Comparison of ENCODE assay signal across 19 cellular contexts in the genomic region with DNA sequence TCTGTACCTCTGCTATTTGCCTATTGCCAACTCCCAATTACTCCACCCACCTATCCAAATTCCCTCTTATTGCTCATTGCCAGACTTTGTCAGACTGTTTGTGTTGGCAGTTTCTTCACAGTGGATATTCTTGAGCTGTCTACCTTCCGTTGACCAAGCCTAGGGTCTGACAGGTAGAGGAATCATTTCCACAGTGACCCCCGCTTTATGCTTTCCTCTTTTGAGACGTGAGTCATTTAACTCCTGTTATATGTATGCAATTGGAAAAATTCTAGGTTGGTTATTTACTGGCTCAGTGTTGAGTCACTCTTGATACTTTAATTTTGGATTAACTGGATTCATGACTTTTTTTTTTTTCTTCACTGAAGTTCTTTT.
DNase-seq lines count a peak whose midpoint lies in the region; ATAC-seq and TF ChIP-seq lines count a peak whose summit lies in the region.
"Had no signal": no experiment of that assay in that cellular context is flagged by ENCODE, and none has a peak within 500 bp of the region (broad histone marks: within the 10 kb centered on the region; RNA-seq: fewer than 3 reads in every experiment).

No MANE protein-coding gene starts in this region.

- H3K4me3 Mint-ChIP-seq in endothelial cell (ENCODE audit: unreplicated experiment), result no peak overlapping the region
- no peak overlapping the region for H3K4me3 Mint-ChIP-seq in activated CD8-positive, alpha-beta T cell treated with anti-CD3 and anti-CD28 coated beads, Interleukin-2, amount 10 ng/mL, durations not matched to agents 7 days and 5 days
- H3K4me3 Mint-ChIP-seq: T-helper 1 cell treated with Interleukin-12 subunit alpha and Interleukin-12 subunit beta and Interleukin-4 antibody, amounts not matched to agents 30 μg/mL and 1 μg/mL, for 36 hours had no signal

- H3K27ac Mint-ChIP-seq in endothelial cell (ENCODE audit: unreplicated experiment), result no peak overlapping the region
- no peak overlapping the region for H3K27ac Mint-ChIP-seq in activated CD8-positive, alpha-beta T cell treated with anti-CD3 and anti-CD28 coated beads, Interleukin-2, amount 10 ng/mL, durations not matched to agents 7 days and 5 days
- H3K27ac Mint-ChIP-seq: activated naive CD4-positive, alpha-beta T cell treated with anti-CD3 and anti-CD28 coated beads, Interleukin-2, amount 50 U/mL, for 72 hours; T-helper 1 cell treated with Interleukin-12 subunit alpha and Interleukin-12 subunit beta and Interleukin-4 antibody, amounts not matched to agents 30 μg/mL and 1 μg/mL, for 36 hours had no signal

- H3K9ac ChIP-seq in HCT116 (ENCODE audit: low read length), result peak overlapping the region; percentile 53

- H3K4me1 ChIP-seq in HCT116 (ENCODE audit: control insufficient read depth in 1 of 2, insufficient read depth in 2 of 2, low read length in 2 of 2), result peaks cover 43 to 57% of the 10 kb centered on the region in 2 experiments
- H3K4me1 ChIP-seq: heart right ventricle, pancreas, spleen had no signal

- peak; percentile 6 for TF ChIP-seq POLR2A in HCT116 (IDR thresholded peaks at IDR 0.05; ENCODE audit: borderline replicate concordance, extremely low read depth, insufficient read depth, insufficient read length)

- CTCF ChIA-PET in HCT116 (lab: Charles Lee), result no interaction called here
- CTCF ChIA-PET in activated CD8-positive, alpha-beta T cell treated with anti-CD3 and anti-CD28 coated beads, Interleukin-2, amount 10 ng/mL, durations not matched to agents 7 days and 5 days (lab: Charles Lee), result no interaction called here

- peak overlapping the region; percentile 53 for H3K4me2 ChIP-seq in HCT116 (ENCODE audit: low read length)

- H3K9me2 ChIP-seq in HCT116 (ENCODE audit: insufficient read depth), result no peaks in the 10 kb centered on the region

- no peaks in the 10 kb centered on the region for H3K36me3 Mint-ChIP-seq in endothelial cell (ENCODE audit: low read depth, unreplicated experiment)
- H3K36me3 Mint-ChIP-seq in activated CD8-positive, alpha-beta T cell treated with anti-CD3 and anti-CD28 coated beads, Interleukin-2, amount 10 ng/mL, durations not matched to agents 7 days and 5 days (ENCODE audit: low read depth), result peaks cover 4% of the 10 kb centered on the region
- H3K36me3 Mint-ChIP-seq: activated naive CD4-positive, alpha-beta T cell treated with anti-CD3 and anti-CD28 coated beads, Interleukin-2, amount 50 U/mL, for 72 hours had no signal

- TF ChIP-seq CTCF in HCT116 (IDR thresholded peaks at IDR 0.05 in 2 of 3, conservative IDR thresholded peaks at IDR 0.05 in 1 of 3; ENCODE audit: borderline replicate concordance in 1 of 3, insufficient read depth in 1 of 3, low read depth in 2 of 3, low read length in 2 of 3), result no peak
- no peak for TF ChIP-seq CTCF in fibroblast of pulmonary artery (IDR thresholded peaks at IDR 0.05; ENCODE audit: low read length, missing control alignments)
- no peak for TF ChIP-seq CTCF in endothelial cell (IDR thresholded peaks at IDR 0.05; ENCODE audit: unreplicated experiment)

- ATAC-seq in HCT116 (peak; percentile 84), SK-N-SH treated with all-trans-retinoic acid at 6 μM for 48 hours (peak; percentile 78), HG02870 (IDR thresholded peaks at IDR 0.05; ENCODE audit: unreplicated experiment) (no peak), HG02885 (IDR thresholded peaks at IDR 0.05; ENCODE audit: poor library complexity, unreplicated experiment) (no peak)
- no peak for ATAC-seq in activated CD8-positive, alpha-beta T cell treated with anti-CD3 and anti-CD28 coated beads, Interleukin-2, amount 10 ng/mL, durations not matched to agents 7 days and 5 days
- ATAC-seq: activated naive CD4-positive, alpha-beta T cell treated with anti-CD3 and anti-CD28 coated beads, Interleukin-2, amount 50 U/mL, for 72 hours; heart right ventricle; pancreas had no signal

- no peaks in the 10 kb centered on the region for H3K27me3 ChIP-seq in HCT116 (ENCODE audit: insufficient read depth, low read length)
- H3K27me3 ChIP-seq: heart right ventricle, pancreas had no signal

- H3K79me2 ChIP-seq in HCT116 (ENCODE audit: insufficient read depth, low read length), result no peaks in the 10 kb centered on the region

- peaks cover 4% of the 10 kb centered on the region for H3K27me3 Mint-ChIP-seq in endothelial cell (ENCODE audit: unreplicated experiment)
- no peaks in the 10 kb centered on the region for H3K27me3 Mint-ChIP-seq in activated CD8-positive, alpha-beta T cell treated with anti-CD3 and anti-CD28 coated beads, Interleukin-2, amount 10 ng/mL, durations not matched to agents 7 days and 5 days (ENCODE audit: low read depth)

- RAD21 ChIA-PET in HCT116 (lab: Charles Lee; ENCODE audit: low non-redundant PET in 1 of 2, low total read pairs in 2 of 2, uncharacterized antibody in 2 of 2, unreplicated experiment in 2 of 2), result interaction anchor here (0.7 to 1.3 kb wide), 2 partner anchors 29 to 39 kb away, joined by 3 to 4 read pairs; no protein-coding TSS in a partner anchor

- BruUV-seq in HCT116 (replicated peaks; lab: Mats Ljungman, UMichigan), result no TSS peak

- TF ChIP-seq RAD21 in HCT116 (IDR thresholded peaks at IDR 0.05; ENCODE audit: low read depth), result peak; percentile 57

- H3K4me1 Mint-ChIP-seq in endothelial cell (ENCODE audit: unreplicated experiment), result no peaks in the 10 kb centered on the region
- H3K4me1 Mint-ChIP-seq in activated CD8-positive, alpha-beta T cell treated with anti-CD3 and anti-CD28 coated beads, Interleukin-2, amount 10 ng/mL, durations not matched to agents 7 days and 5 days (ENCODE audit: low read depth), result peaks cover 19% of the 10 kb centered on the region

- peak; percentile 94 for DNase-seq in HCT116 (ENCODE audit: low read depth, low spot score)
- peak; percentile 31 for DNase-seq in fibroblast of pulmonary artery (ENCODE audit: low read depth)
- peak; percentile 31 for DNase-seq in stromal cell of bone marrow (ENCODE audit: low read depth)
- no peak for DNase-seq in endothelial cell (ENCODE audit: low spot score)
- no peak for DNase-seq in activated CD8-positive, alpha-beta T cell treated with anti-CD3 and anti-CD28 coated beads, Interleukin-2, amount 10 ng/mL, durations not matched to agents 7 days and 5 days
- DNase-seq: activated CD8-positive, alpha-beta memory T cell treated with anti-CD3 and anti-CD28 coated beads, Interleukin-2, amount 50 U/mL, for 4 hours; cerebellar nuclear complex; GDM1; heart right ventricle; left cardiac atrium; NCI-H2029; NCI-H748 treated with DMSO at 0.1 percent for 48 hours; pancreas; spleen had no signal

- H3K9me3 ChIP-seq in HCT116 (ENCODE audit: control insufficient read depth in 1 of 2, insufficient read depth in 1 of 2, low read depth in 1 of 2, low read length in 2 of 2), result no peaks in the 10 kb centered on the region
- H3K9me3 ChIP-seq: pancreas, spleen had no signal

- intact Hi-C loops in HCT116 (cut with micrococcal nuclease), result loop anchor here (2.0 to 10.0 kb wide), 4 partner anchors 41 to 497 kb away; no protein-coding TSS in a partner anchor

- H3K4me3 ChIP-seq in HCT116 (replicated peaks in 1 of 2; ENCODE audit: low read depth in 1 of 2, low read length in 2 of 2) (no peak overlapping the region), fibroblast of pulmonary artery (replicated peaks; ENCODE audit: low read depth, low read length) (no peak overlapping the region)
- H3K4me3 ChIP-seq: heart right ventricle, pancreas, spleen had no signal

- peak overlapping the region; percentile 96 for H3K27ac ChIP-seq in HCT116 (ENCODE audit: low read depth, low read length)
- H3K27ac ChIP-seq: heart right ventricle, pancreas, spleen had no signal

- no peaks in the 10 kb centered on the region for H3K9me3 Mint-ChIP-seq in endothelial cell (ENCODE audit: unreplicated experiment)
- no peaks in the 10 kb centered on the region for H3K9me3 Mint-ChIP-seq in activated CD8-positive, alpha-beta T cell treated with anti-CD3 and anti-CD28 coated beads, Interleukin-2, amount 10 ng/mL, durations not matched to agents 7 days and 5 days (ENCODE audit: insufficient read depth)
- H3K9me3 Mint-ChIP-seq: activated naive CD4-positive, alpha-beta T cell treated with anti-CD3 and anti-CD28 coated beads, Interleukin-2, amount 50 U/mL, for 72 hours had no signal

- H2AFZ ChIP-seq in HCT116 (ENCODE audit: low read depth, low read length, poor library complexity, severe bottlenecking), result no peak overlapping the region

- H4K20me1 ChIP-seq in HCT116 (ENCODE audit: insufficient read depth), result no peaks in the 10 kb centered on the region

- POLR2A ChIA-PET in HCT116 (lab: Charles Lee), result interaction anchor here (0.7 to 1.7 kb wide), 6 partner anchors 35 to 420 kb away, joined by 3 to 10 read pairs (median 4); a partner anchor contains a TSS
- POLR2A ChIA-PET in activated CD8-positive, alpha-beta T cell treated with anti-CD3 and anti-CD28 coated beads, Interleukin-2, amount 10 ng/mL, durations not matched to agents 7 days and 5 days (lab: Charles Lee), result no interaction called here

- H3K36me3 ChIP-seq in HCT116 (ENCODE audit: control insufficient read depth in 1 of 2, insufficient read depth in 2 of 2, low read length in 2 of 2), result peaks cover 2 to 35% of the 10 kb centered on the region in 2 experiments; a peak in 3 of 4 replicates
- H3K36me3 ChIP-seq: heart right ventricle, pancreas, spleen had no signal

TF ChIP-seq in HCT116, 20 proteins besides CTCF, POLR2A, EP300 and RAD21 (continues in another document):
- TF ChIP-seq CBX3 (IDR thresholded peaks at IDR 0.05; ENCODE audit: low read depth), result peak; percentile 85; the same call in 1 of the 2 replicates

TF ChIP-seq in SK-N-SH treated with all-trans-retinoic acid at 6 μM for 48 hours, 23 proteins besides CTCF, POLR2A, EP300 and RAD21 (continues in another document):
- TF ChIP-seq ZFP3 (CRISPR knock-in tag; IDR thresholded peaks at IDR 0.05) (no peak), ZNF8 (CRISPR knock-in tag; IDR thresholded peaks at IDR 0.05) (no peak), SNAI2 (CRISPR knock-in tag; IDR thresholded peaks at IDR 0.05) (no peak), GLIS3 (CRISPR knock-in tag; IDR thresholded peaks at IDR 0.05) (no peak), ARNTL (CRISPR knock-in tag; IDR thresholded peaks at IDR 0.05; ENCODE audit: borderline replicate concordance, low read depth) (no peak)
- TF ChIP-seq, protein P1, sequence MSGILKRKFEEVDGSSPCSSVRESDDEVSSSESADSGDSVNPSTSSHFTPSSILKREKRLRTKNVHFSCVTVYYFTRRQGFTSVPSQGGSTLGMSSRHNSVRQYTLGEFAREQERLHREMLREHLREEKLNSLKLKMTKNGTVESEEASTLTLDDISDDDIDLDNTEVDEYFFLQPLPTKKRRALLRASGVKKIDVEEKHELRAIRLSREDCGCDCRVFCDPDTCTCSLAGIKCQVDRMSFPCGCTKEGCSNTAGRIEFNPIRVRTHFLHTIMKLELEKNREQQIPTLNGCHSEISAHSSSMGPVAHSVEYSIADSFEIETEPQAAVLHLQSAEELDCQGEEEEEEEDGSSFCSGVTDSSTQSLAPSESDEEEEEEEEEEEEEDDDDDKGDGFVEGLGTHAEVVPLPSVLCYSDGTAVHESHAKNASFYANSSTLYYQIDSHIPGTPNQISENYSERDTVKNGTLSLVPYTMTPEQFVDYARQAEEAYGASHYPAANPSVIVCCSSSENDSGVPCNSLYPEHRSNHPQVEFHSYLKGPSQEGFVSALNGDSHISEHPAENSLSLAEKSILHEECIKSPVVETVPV (CRISPR knock-in tag; IDR thresholded peaks at IDR 0.05), result no peak

Comparison
In these comparisons a context has a peak if more than half of its experiments do, and no peak if none do; other contexts are left out.
1. ATAC-seq: peak in HCT116 (single experiment) and SK-N-SH treated with all-trans-retinoic acid at 6 μM for 48 hours (single experiment); none in HG02870 (single experiment), activated CD8-positive, alpha-beta T cell treated with anti-CD3 and anti-CD28 coated beads, Interleukin-2, amount 10 ng/mL, durations not matched to agents 7 days and 5 days (single experiment) and HG02885 (single experiment).
2. DNase-seq: peak in HCT116 (single experiment), fibroblast of pulmonary artery (single experiment) and stromal cell of bone marrow (single experiment); none in endothelial cell (single experiment) and activated CD8-positive, alpha-beta T cell treated with anti-CD3 and anti-CD28 coated beads, Interleukin-2, amount 10 ng/mL, durations not matched to agents 7 days and 5 days (single experiment).